ENCODE assay signal across 1 cellular context in genomic region chr15:80989518-80990478, GRCh38.
TF ChIP-seq lines count a peak whose summit lies in the region.

Gene MESD (minus strand): TSS chr15:80989819. CDS start chr15:80989791, 28 bp downstream.

TF ChIP-seq in A549, 52 proteins besides CTCF, POLR2A, EP300 and RAD21 (continued from another document):
- TF ChIP-seq USF2 (IDR thresholded peaks at IDR 0.05), result no peak
- no peak for TF ChIP-seq ZFP36 (IDR thresholded peaks at IDR 0.05; ENCODE audit: borderline replicate concordance, partially characterized antibody)
- no peak for TF ChIP-seq ATOH8 (CRISPR knock-in tag; IDR thresholded peaks at IDR 0.05; ENCODE audit: low read depth)
- TF ChIP-seq POLR2AphosphoS2 (conservative IDR thresholded peaks at IDR 0.05; ENCODE audit: low read length), result no peak
- no peak for TF ChIP-seq RNF2 (IDR thresholded peaks at IDR 0.05; ENCODE audit: borderline replicate concordance, low read depth)
- TF ChIP-seq SREBF2 (IDR thresholded peaks at IDR 0.05), result no peak
- no peak for TF ChIP-seq TP53 (CRISPR knock-in tag; IDR thresholded peaks at IDR 0.05)
- peak; percentile 29; the same call in 1 of the 2 replicates for TF ChIP-seq HDAC2 (IDR thresholded peaks at IDR 0.05)
- TF ChIP-seq NR3C1 (IDR thresholded peaks at IDR 0.05), result no peak
- TF ChIP-seq ESRRA (IDR thresholded peaks at IDR 0.05; ENCODE audit: borderline replicate concordance, low read length), result no peak
- TF ChIP-seq EHF (CRISPR knock-in tag; IDR thresholded peaks at IDR 0.05), result no peak
- TF ChIP-seq FOSL2 (IDR thresholded peaks at IDR 0.05), result no peak
- TF ChIP-seq FOSL2 (CRISPR knock-in tag; IDR thresholded peaks at IDR 0.05), result no peak
- TF ChIP-seq HEYL (CRISPR knock-in tag; IDR thresholded peaks at IDR 0.05), result no peak
- no peak for TF ChIP-seq FOXS1 (CRISPR knock-in tag; IDR thresholded peaks at IDR 0.05)
- TF ChIP-seq BHLHE40 (IDR thresholded peaks at IDR 0.05; ENCODE audit: low read depth, low read length), result no peak
- no peak for TF ChIP-seq FOSB (CRISPR knock-in tag; IDR thresholded peaks at IDR 0.05)
- TF ChIP-seq ZC3H11A (IDR thresholded peaks at IDR 0.05), result no peak
- no peak for TF ChIP-seq GATA3 (IDR thresholded peaks at IDR 0.05; ENCODE audit: borderline replicate concordance)
- no peak for TF ChIP-seq HOXB5 (CRISPR knock-in tag; IDR thresholded peaks at IDR 0.05)
- TF ChIP-seq TFCP2L1 (CRISPR knock-in tag; IDR thresholded peaks at IDR 0.05), result no peak
- TF ChIP-seq HMGXB4 (CRISPR knock-in tag; IDR thresholded peaks at IDR 0.05; ENCODE audit: borderline replicate concordance), result peak; percentile 32; the same call in 1 of the 2 replicates
- no peak for TF ChIP-seq CEBPB (IDR thresholded peaks at IDR 0.05)
- TF ChIP-seq MYC (IDR thresholded peaks at IDR 0.05; ENCODE audit: borderline replicate concordance, low read length), result peak; percentile 68; the same call in 1 of the 2 replicates
- no peak for TF ChIP-seq CBX2 (IDR thresholded peaks at IDR 0.05; ENCODE audit: borderline replicate concordance, low read depth)
- TF ChIP-seq SMC3 (IDR thresholded peaks at IDR 0.05), result no peak
- TF ChIP-seq RFX5 (IDR thresholded peaks at IDR 0.05), result no peak
- TF ChIP-seq CHD4 (IDR thresholded peaks at IDR 0.05; ENCODE audit: borderline replicate concordance), result no peak
- TF ChIP-seq KDM1A (IDR thresholded peaks at IDR 0.05; ENCODE audit: low read depth), result no peak
- no peak for TF ChIP-seq RCOR1 (IDR thresholded peaks at IDR 0.05; ENCODE audit: low read depth, low read length)
- TF ChIP-seq MAFK (IDR thresholded peaks at IDR 0.05; ENCODE audit: partially characterized antibody), result no peak
- no peak for TF ChIP-seq HOXB13 (CRISPR knock-in tag; IDR thresholded peaks at IDR 0.05; ENCODE audit: low read depth)
- TF ChIP-seq NFE2L2 (conservative IDR thresholded peaks at IDR 0.05; ENCODE audit: low read length), result no peak
- TF ChIP-seq CBX8 (IDR thresholded peaks at IDR 0.05), result no peak
- no peak for TF ChIP-seq HES2 (IDR thresholded peaks at IDR 0.05)
- TF ChIP-seq ZSCAN20 (CRISPR knock-in tag; IDR thresholded peaks at IDR 0.05), result no peak
- TF ChIP-seq PBX3 (IDR thresholded peaks at IDR 0.05), result no peak
- no peak for TF ChIP-seq MAZ (IDR thresholded peaks at IDR 0.05; ENCODE audit: borderline replicate concordance, low read depth, low read length)
- TF ChIP-seq E2F6 (IDR thresholded peaks at IDR 0.05; ENCODE audit: borderline replicate concordance, low read depth), result 0 out of 2 replicates have a peak, but pooled peaks have one; percentile 36
